Comparison of ENCODE assay signal across 9 cellular contexts in the genomic region with DNA sequence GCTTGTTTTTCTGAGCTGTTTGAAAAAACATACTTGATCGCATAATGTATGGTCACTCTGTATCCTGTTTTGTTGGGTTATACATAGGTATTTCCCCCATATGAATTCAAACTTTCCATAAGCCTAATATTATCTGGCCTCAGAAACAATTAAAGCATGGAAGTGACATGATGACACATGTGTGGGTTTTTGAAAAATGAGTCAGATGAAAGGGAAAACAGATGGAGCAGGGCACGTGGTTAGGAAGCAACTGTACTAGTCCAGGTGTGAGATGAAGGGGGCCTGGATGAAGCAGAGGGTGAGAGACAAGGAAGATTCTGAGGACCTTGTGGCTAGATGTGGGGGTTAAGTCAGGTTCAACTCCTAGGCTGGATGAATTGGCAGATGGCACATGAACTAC.
DNase-seq lines count a peak whose midpoint lies in the region; ATAC-seq and TF ChIP-seq lines count a peak whose summit lies in the region.
"Had no signal": no experiment of that assay in that cellular context is flagged by ENCODE, and none has a peak within 500 bp of the region (broad histone marks: within the 10 kb centered on the region; RNA-seq: fewer than 3 reads in every experiment).

No MANE protein-coding gene starts in this region.

- H2AFZ ChIP-seq in GM23248, result no peak overlapping the region

- no peak overlapping the region for H3K27ac ChIP-seq in GM23248
- no peak overlapping the region for H3K27ac ChIP-seq in brain microvascular endothelial cell
- H3K27ac ChIP-seq in substantia nigra (ENCODE audit: low read depth, low read length, poor library complexity, severe bottlenecking), result no peak overlapping the region

- no peaks in the 10 kb centered on the region for H3K79me2 ChIP-seq in GM23248 (ENCODE audit: insufficient read depth)

- ATAC-seq in GM21723 (IDR thresholded peaks at IDR 0.05; ENCODE audit: unreplicated experiment), result no peak
- ATAC-seq: naive thymus-derived CD8-positive, alpha-beta T cell had no signal

- no peaks in the 10 kb centered on the region for H3K9me3 ChIP-seq in GM23248 (ENCODE audit: low read depth)

- H3K4me1 ChIP-seq in GM23248 (ENCODE audit: insufficient read depth), result peaks cover 20% of the 10 kb centered on the region

- no peaks in the 10 kb centered on the region for H4K20me1 ChIP-seq in GM23248 (ENCODE audit: insufficient read depth)

- no peaks in the 10 kb centered on the region for H3K9me3 Mint-ChIP-seq in osteocyte (ENCODE audit: unreplicated experiment)

- H3K9ac ChIP-seq in GM23248, result no peak overlapping the region

- WGBS in GM23248 (ENCODE audit: low coverage in 1 of 2, low lambda C conversion rate in 2 of 2, missing lambda C conversion rate in 2 of 2), 2 experiments, result 9 to 12% methylated on average over 2 of the region's 2 CpGs

- H3K27ac Mint-ChIP-seq in osteocyte (ENCODE audit: unreplicated experiment), result peak overlapping the region; percentile 25

- peaks cover 10% of the 10 kb centered on the region; the same call in 1 of the 2 replicates for H3F3A ChIP-seq in GM23248 (ENCODE audit: insufficient read depth)

- H3K36me3 ChIP-seq in GM23248 (ENCODE audit: low read depth) (no peaks in the 10 kb centered on the region), brain microvascular endothelial cell (replicated peaks) (peaks cover 8% of the 10 kb centered on the region)

- in situ Hi-C loops in GM23248 (cut with MboI), result no loop called here
- in situ Hi-C loops in brain microvascular endothelial cell (cut with HindIII; ENCODE audit: low pct_ligation_motif_present, low sequenced_read_pairs), result no loop called here

- H3K4me3 Mint-ChIP-seq in osteocyte (ENCODE audit: unreplicated experiment), result no peak overlapping the region

- DNase-seq in GM23248 (peak; percentile 64), NCI-H2171 treated with DMSO at 0.1 percent for 48 hours (lab: John Stamatoyannopoulos, UW) (peak; percentile 99), brain microvascular endothelial cell (peak; percentile 54), osteocyte (ENCODE audit: extremely low spot score, unreplicated experiment) (no peak), NCI-H226 (no peak), substantia nigra (lab: John Stamatoyannopoulos, UW) (no peak)
- DNase-seq: amniotic stem cell; naive thymus-derived CD8-positive, alpha-beta T cell had no signal

- H3K27me3 Mint-ChIP-seq in osteocyte (ENCODE audit: unreplicated experiment), result no peaks in the 10 kb centered on the region
- H3K27me3 Mint-ChIP-seq: naive thymus-derived CD8-positive, alpha-beta T cell had no signal

- no peak overlapping the region for H3K4me3 ChIP-seq in GM23248
- no peak overlapping the region for H3K4me3 ChIP-seq in brain microvascular endothelial cell (ENCODE audit: low read depth, low read length)

- peaks cover 33% of the 10 kb centered on the region for H3K4me1 Mint-ChIP-seq in osteocyte (ENCODE audit: unreplicated experiment)

- no peaks in the 10 kb centered on the region for H3K9me2 ChIP-seq in GM23248 (ENCODE audit: insufficient read depth)

- H3K36me3 Mint-ChIP-seq in osteocyte (ENCODE audit: unreplicated experiment), result peaks cover 6% of the 10 kb centered on the region

- no peaks in the 10 kb centered on the region for H3K27me3 ChIP-seq in GM23248 (replicated peaks; ENCODE audit: insufficient read depth)
- H3K27me3 ChIP-seq in brain microvascular endothelial cell (replicated peaks), result no peaks in the 10 kb centered on the region

- TF ChIP-seq CTCF in brain microvascular endothelial cell (IDR thresholded peaks at IDR 0.05; ENCODE audit: low read depth, low read length, missing control alignments) (no peak), osteocyte (IDR thresholded peaks at IDR 0.05) (no peak)

- no peak overlapping the region for H3K4me2 ChIP-seq in GM23248 (ENCODE audit: unreplicated experiment)

Comparison
In these comparisons a context has a peak if more than half of its experiments do, and no peak if none do; other contexts are left out.
1. DNase-seq: peak in GM23248 (single experiment), NCI-H2171 treated with DMSO at 0.1 percent for 48 hours (single experiment) and brain microvascular endothelial cell (single experiment); none in osteocyte (single experiment), NCI-H226 (single experiment) and substantia nigra (0 of 49).